Comparison of ENCODE assay signal across 8 cellular contexts in genomic region chr3:183490653-183491052, GRCh38.
DNase-seq lines count a peak whose midpoint lies in the region; ATAC-seq lines count a peak whose summit lies in the region.

No MANE protein-coding gene starts in this region.

- H3K27ac Mint-ChIP-seq in activated naive CD8-positive, alpha-beta T cell = peak overlapping the region; percentile 2
- H3K27ac Mint-ChIP-seq in activated naive CD8-positive, alpha-beta T cell treated with anti-CD3 and anti-CD28 coated beads for 36 hours = no peak overlapping the region
- no peak overlapping the region for H3K27ac Mint-ChIP-seq in effector memory CD8-positive, alpha-beta T cell

- H3K4me1 Mint-ChIP-seq in activated naive CD8-positive, alpha-beta T cell (ENCODE audit: low read depth) = peaks cover 12% of the 10 kb centered on the region
- peaks cover 3% of the 10 kb centered on the region for H3K4me1 Mint-ChIP-seq in activated naive CD8-positive, alpha-beta T cell treated with anti-CD3 and anti-CD28 coated beads for 36 hours
- no peaks in the 10 kb centered on the region for H3K4me1 Mint-ChIP-seq in effector memory CD8-positive, alpha-beta T cell (ENCODE audit: low read depth in 2 of 2)

- no peak for ATAC-seq in GM21737 (IDR thresholded peaks at IDR 0.05; ENCODE audit: unreplicated experiment)
- no peak for ATAC-seq in effector memory CD8-positive, alpha-beta T cell (replicated peaks)
- ATAC-seq in left ventricle myocardium superior = no peak

- no peaks in the 10 kb centered on the region for H3K9me3 Mint-ChIP-seq in activated naive CD8-positive, alpha-beta T cell (ENCODE audit: low read depth)
- no peaks in the 10 kb centered on the region for H3K9me3 Mint-ChIP-seq in activated naive CD8-positive, alpha-beta T cell treated with anti-CD3 and anti-CD28 coated beads for 36 hours
- no peaks in the 10 kb centered on the region for H3K9me3 Mint-ChIP-seq in effector memory CD8-positive, alpha-beta T cell

- DNase-seq in activated naive CD8-positive, alpha-beta T cell treated with anti-CD3 and anti-CD28 coated beads for 36 hours = no peak
- peak; percentile 71 for DNase-seq in NCI-H510A (lab: John Stamatoyannopoulos, UW)
- peak; percentile 38 for DNase-seq in glomerular visceral epithelial cell (ENCODE audit: extremely low spot score)
- DNase-seq in stimulated activated CD4-positive, alpha-beta T cell treated with anti-CD3 and anti-CD28 coated beads, Interleukin-2, amount 100 ng/mL, for 48 hours = no peak
- DNase-seq in effector memory CD8-positive, alpha-beta T cell = no peak
- DNase-seq in left ventricle myocardium superior = no peak

- no peaks in the 10 kb centered on the region for H3K27me3 Mint-ChIP-seq in activated naive CD8-positive, alpha-beta T cell
- no peaks in the 10 kb centered on the region for H3K27me3 Mint-ChIP-seq in activated naive CD8-positive, alpha-beta T cell treated with anti-CD3 and anti-CD28 coated beads for 36 hours
- no peaks in the 10 kb centered on the region for H3K27me3 Mint-ChIP-seq in effector memory CD8-positive, alpha-beta T cell

- intact Hi-C loops in left ventricle myocardium superior (cut with micrococcal nuclease) = no loop called here

- peaks cover 7% of the 10 kb centered on the region for H3K36me3 Mint-ChIP-seq in activated naive CD8-positive, alpha-beta T cell
- H3K36me3 Mint-ChIP-seq in activated naive CD8-positive, alpha-beta T cell treated with anti-CD3 and anti-CD28 coated beads for 36 hours = peaks cover 19% of the 10 kb centered on the region
- H3K36me3 Mint-ChIP-seq in effector memory CD8-positive, alpha-beta T cell (ENCODE audit: insufficient read depth) = peaks cover 13% of the 10 kb centered on the region

- H3K4me3 Mint-ChIP-seq in activated naive CD8-positive, alpha-beta T cell = no peak overlapping the region
- H3K4me3 Mint-ChIP-seq in activated naive CD8-positive, alpha-beta T cell treated with anti-CD3 and anti-CD28 coated beads for 36 hours = no peak overlapping the region
- no peak overlapping the region for H3K4me3 Mint-ChIP-seq in effector memory CD8-positive, alpha-beta T cell

Comparison
In these comparisons a context has a peak if more than half of its experiments do, and no peak if none do; other contexts are left out.
1. DNase-seq: peak in NCI-H510A (single experiment) and glomerular visceral epithelial cell (single experiment); none in activated naive CD8-positive, alpha-beta T cell treated with anti-CD3 and anti-CD28 coated beads for 36 hours (single experiment), stimulated activated CD4-positive, alpha-beta T cell treated with anti-CD3 and anti-CD28 coated beads, Interleukin-2, amount 100 ng/mL, for 48 hours (0 of 2), effector memory CD8-positive, alpha-beta T cell (0 of 3) and left ventricle myocardium superior (single experiment).